ENCODE assay signal across 8 cellular contexts in the genomic region with DNA sequence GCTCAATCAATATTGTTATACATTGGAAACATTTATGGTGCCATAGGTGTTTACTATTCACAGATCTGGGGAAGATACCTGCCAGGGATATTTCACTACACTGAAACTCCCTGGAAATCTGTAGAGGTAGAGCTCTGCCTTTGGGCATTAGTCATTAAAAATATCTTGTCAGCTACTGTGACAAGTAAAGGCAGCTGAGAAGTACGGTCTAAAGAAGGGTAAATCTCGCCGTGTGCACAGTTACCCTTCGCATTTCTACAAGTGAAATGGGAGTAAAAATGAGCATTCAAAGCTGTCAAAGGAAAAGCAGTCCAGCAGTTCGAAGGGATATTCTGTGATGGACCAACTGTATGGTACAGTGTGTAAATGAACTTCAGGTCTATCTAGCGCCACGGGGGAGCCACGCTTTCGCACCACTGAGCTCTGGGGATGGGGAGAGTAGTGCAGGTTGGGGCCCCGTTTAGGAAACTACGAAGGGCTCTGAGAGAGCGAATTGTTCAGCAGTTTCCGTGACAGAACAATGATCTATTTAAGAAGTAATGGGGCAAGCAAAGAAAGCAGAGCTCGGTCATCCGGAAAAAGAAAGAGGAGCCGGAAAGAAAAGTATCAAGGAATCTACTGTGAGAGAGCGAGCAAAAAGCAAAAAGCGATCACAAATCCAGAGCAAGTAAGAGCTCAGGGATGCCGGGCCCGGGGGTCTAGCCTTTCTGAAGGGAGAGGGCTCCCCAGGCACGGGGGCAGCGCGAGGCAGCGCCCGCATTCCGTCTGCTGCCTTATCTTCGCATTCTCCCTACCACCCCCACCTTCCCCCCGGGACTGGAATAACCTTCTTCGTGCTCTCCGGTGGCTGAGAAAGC. TPM values are rescaled to one million over a fixed set of nuclear protein-coding genes. Genes with fewer than 3 reads are reported as not detected.
DNase-seq lines count a peak whose midpoint lies in the region; ATAC-seq and TF ChIP-seq lines count a peak whose summit lies in the region.

No MANE protein-coding gene starts in this region.

- H3K9me3 Mint-ChIP-seq in CD4-positive, CD25-positive, alpha-beta regulatory T cell, result no peaks in the 10 kb centered on the region

- no peaks in the 10 kb centered on the region for H3K36me3 ChIP-seq in CD4-positive, CD25-positive, alpha-beta regulatory T cell (ENCODE audit: control insufficient read depth, insufficient read depth, low read length)
- no peaks in the 10 kb centered on the region for H3K36me3 ChIP-seq in upper lobe of right lung

- H3K27ac Mint-ChIP-seq in CD4-positive, CD25-positive, alpha-beta regulatory T cell, result peak overlapping the region; percentile 93 to 100 (median 99)

- peak overlapping the region; percentile 92 to 99 (median 99) for H3K4me3 Mint-ChIP-seq in CD4-positive, CD25-positive, alpha-beta regulatory T cell

- no peaks in the 10 kb centered on the region for H3K9me3 ChIP-seq in CD4-positive, CD25-positive, alpha-beta regulatory T cell (ENCODE audit: control insufficient read depth in 2 of 2, low read length in 2 of 2)
- H3K9me3 ChIP-seq in upper lobe of right lung, result no peaks in the 10 kb centered on the region

- peak in 1 of 2 donors; percentile 14 for ATAC-seq in CD4-positive, CD25-positive, alpha-beta regulatory T cell (ENCODE audit: low read depth in 2 of 2)
- peak; percentile 25 for ATAC-seq in GM21723 (IDR thresholded peaks at IDR 0.05; ENCODE audit: unreplicated experiment)
- no peak for ATAC-seq in upper lobe of right lung

- peaks cover 4 to 56% (median 37%) of the 10 kb centered on the region in 4 donors for H3K4me1 Mint-ChIP-seq in CD4-positive, CD25-positive, alpha-beta regulatory T cell

- H3K4me3 ChIP-seq in CD4-positive, CD25-positive, alpha-beta regulatory T cell (ENCODE audit: low read depth, low read length), result peak overlapping the region; percentile 84
- H3K4me3 ChIP-seq in upper lobe of right lung, result peak overlapping the region; percentile 70

- intact Hi-C loops in upper lobe of right lung (cut with DNase I), result no loop called here

- H3K27me3 ChIP-seq in CD4-positive, CD25-positive, alpha-beta regulatory T cell (ENCODE audit: control insufficient read depth, insufficient read depth, low read length), result peaks cover 9% of the 10 kb centered on the region
- no peaks in the 10 kb centered on the region for H3K27me3 ChIP-seq in upper lobe of right lung

- TF ChIP-seq CTCF in upper lobe of right lung (IDR thresholded peaks at IDR 0.05), result no peak

- H3K27ac ChIP-seq in CD4-positive, CD25-positive, alpha-beta regulatory T cell (ENCODE audit: insufficient read depth, low read length, poor library complexity, severe bottlenecking), result peak overlapping the region; percentile 83
- peak overlapping the region; percentile 83 for H3K27ac ChIP-seq in upper lobe of right lung

- H3K36me3 Mint-ChIP-seq in CD4-positive, CD25-positive, alpha-beta regulatory T cell, result no peaks in the 10 kb centered on the region

- H3K4me1 ChIP-seq in CD4-positive, CD25-positive, alpha-beta regulatory T cell (ENCODE audit: control insufficient read depth, insufficient read depth, low read length, poor library complexity, severe bottlenecking), result peaks cover 21% of the 10 kb centered on the region
- H3K4me1 ChIP-seq in upper lobe of right lung, result peaks cover 30% of the 10 kb centered on the region

- peaks cover 29% of the 10 kb centered on the region for H3K27me3 Mint-ChIP-seq in CD4-positive, CD25-positive, alpha-beta regulatory T cell

- peak in 1 of 3 donors; percentile 57 for DNase-seq in CD4-positive, CD25-positive, alpha-beta regulatory T cell
- peak; percentile 52 for DNase-seq in NCI-H69 (lab: John Stamatoyannopoulos, UW)
- DNase-seq in activated effector memory CD4-positive, alpha-beta T cell treated with anti-CD3 and anti-CD28 coated beads, Interleukin-2, amount 50 U/mL, for 16 hours, result peak; percentile 69
- peak; percentile 33 for DNase-seq in glomerular visceral epithelial cell (ENCODE audit: extremely low spot score)
- peak in 39 of 56 donors; percentile 1 to 75 (median 38) for DNase-seq in nucleus accumbens (lab: John Stamatoyannopoulos, UW)
- no peak for DNase-seq in upper lobe of right lung
- no peak for DNase-seq in NCI-H187 treated with DMSO at 0.1 percent for 48 hours (lab: John Stamatoyannopoulos, UW)

RNA-seq across cellular contexts. Expression of a gene that starts 0.6 kb away (rescaled TPM):
- 0.25 TPM for total RNA-seq in CD4-positive, CD25-positive, alpha-beta regulatory T cell
- under 1 TPM in 1 of 4 donors, not detected in 3; 0.18 TPM for polyA plus RNA-seq in CD4-positive, CD25-positive, alpha-beta regulatory T cell
- total RNA-seq in upper lobe of right lung, result not detected

RNA-seq across cellular contexts. Expression of a gene that starts 0.9 kb away (rescaled TPM):
- total RNA-seq in CD4-positive, CD25-positive, alpha-beta regulatory T cell, result 7.5 TPM
- 10 to 100 TPM; 17.2 to 24.2 (median 20.2) TPM for polyA plus RNA-seq in CD4-positive, CD25-positive, alpha-beta regulatory T cell
- total RNA-seq in upper lobe of right lung, result 29.3 TPM

Comparison
In these comparisons a context has a peak if more than half of its experiments do, and no peak if none do; other contexts are left out.
1. DNase-seq: peak in NCI-H69 (single experiment), activated effector memory CD4-positive, alpha-beta T cell treated with anti-CD3 and anti-CD28 coated beads, Interleukin-2, amount 50 U/mL, for 16 hours (single experiment), glomerular visceral epithelial cell (single experiment) and nucleus accumbens (39 of 56); none in upper lobe of right lung (single experiment) and NCI-H187 treated with DMSO at 0.1 percent for 48 hours (single experiment).